Comparison of ENCODE assay signal across 9 cellular contexts in genomic region chr3:29065211-29065785, GRCh38.
DNase-seq lines count a peak whose midpoint lies in the region; ATAC-seq and TF ChIP-seq lines count a peak whose summit lies in the region.
"Had no signal": no experiment of that assay in that cellular context is flagged by ENCODE, and none has a peak within 500 bp of the region (broad histone marks: within the 10 kb centered on the region; RNA-seq: fewer than 3 reads in every experiment).

No MANE protein-coding gene starts in this region.

- H3K9me3 ChIP-seq in uterus, result no peaks in the 10 kb centered on the region
- H3K9me3 ChIP-seq: suprapubic skin had no signal

- no peak for TF ChIP-seq POLR2A in uterus (IDR thresholded peaks at IDR 0.05)

- H3K4me3 Mint-ChIP-seq in chondrocyte (ENCODE audit: unreplicated experiment), result no peak overlapping the region
- H3K4me3 Mint-ChIP-seq in natural killer cell treated with Interleukin-12 subunit alpha and Interleukin-12 subunit beta and Interleukin-15 and Interleukin-18, amount 100 ng/mL, for 72 hours, result no peak overlapping the region

- ATAC-seq in HG02571 (IDR thresholded peaks at IDR 0.05; ENCODE audit: unreplicated experiment), result no peak
- no peak for ATAC-seq in natural killer cell treated with Interleukin-12 subunit alpha and Interleukin-12 subunit beta and Interleukin-15 and Interleukin-18, amount 100 ng/mL, for 72 hours

- H3K9me3 Mint-ChIP-seq in chondrocyte (ENCODE audit: low read depth), result peaks cover 6% of the 10 kb centered on the region
- H3K9me3 Mint-ChIP-seq in natural killer cell treated with Interleukin-12 subunit alpha and Interleukin-12 subunit beta and Interleukin-15 and Interleukin-18, amount 100 ng/mL, for 72 hours, result peaks cover 4% of the 10 kb centered on the region

- DNase-seq in DMS 273 (lab: John Stamatoyannopoulos, UW; ENCODE audit: unreplicated experiment) (peak; percentile 87), NCI-H2196 treated with DMSO at 0.1 percent for 48 hours (lab: John Stamatoyannopoulos, UW; ENCODE audit: unreplicated experiment) (peak; percentile 73), chondrocyte (ENCODE audit: low spot score) (peak; percentile 91), uterus (peak; percentile 41 to 56), NCI-H1930 (lab: John Stamatoyannopoulos, UW) (no peak)
- DNase-seq in natural killer cell treated with Interleukin-12 subunit alpha and Interleukin-12 subunit beta and Interleukin-15 and Interleukin-18, amount 100 ng/mL, for 72 hours (ENCODE audit: low spot score), result no peak

- H3K27ac ChIP-seq in layer of hippocampus (ENCODE audit: low read depth, low read length) (peak overlapping the region; percentile 50), uterus (no peak overlapping the region)
- H3K27ac ChIP-seq: suprapubic skin had no signal

- intact Hi-C loops in uterus (cut with DNase I; ENCODE audit: low total_unique reads), result no loop called here

- H3K27me3 ChIP-seq in layer of hippocampus (ENCODE audit: control insufficient read depth, insufficient read depth, low read length) (no peaks in the 10 kb centered on the region), uterus (no peaks in the 10 kb centered on the region)
- H3K27me3 ChIP-seq: suprapubic skin had no signal

- H3K36me3 ChIP-seq in uterus, result no peaks in the 10 kb centered on the region
- H3K36me3 ChIP-seq: suprapubic skin had no signal

- peaks cover 0 to 3% of the 10 kb centered on the region in 2 donors for H3K4me1 ChIP-seq in uterus

- H3K4me3 ChIP-seq in uterus, result no peak overlapping the region
- H3K4me3 ChIP-seq: suprapubic skin had no signal

- peaks cover 27% of the 10 kb centered on the region for H3K4me1 Mint-ChIP-seq in chondrocyte (ENCODE audit: low read depth)
- no peaks in the 10 kb centered on the region for H3K4me1 Mint-ChIP-seq in natural killer cell treated with Interleukin-12 subunit alpha and Interleukin-12 subunit beta and Interleukin-15 and Interleukin-18, amount 100 ng/mL, for 72 hours (ENCODE audit: low read depth in 2 of 2)

- no peaks in the 10 kb centered on the region for H3K36me3 Mint-ChIP-seq in chondrocyte (ENCODE audit: low read depth)
- no peaks in the 10 kb centered on the region for H3K36me3 Mint-ChIP-seq in natural killer cell treated with Interleukin-12 subunit alpha and Interleukin-12 subunit beta and Interleukin-15 and Interleukin-18, amount 100 ng/mL, for 72 hours

- no peaks in the 10 kb centered on the region for H3K27me3 Mint-ChIP-seq in chondrocyte (ENCODE audit: low read depth)
- H3K27me3 Mint-ChIP-seq in natural killer cell treated with Interleukin-12 subunit alpha and Interleukin-12 subunit beta and Interleukin-15 and Interleukin-18, amount 100 ng/mL, for 72 hours, result no peaks in the 10 kb centered on the region

- peak overlapping the region; percentile 83 for H3K27ac Mint-ChIP-seq in chondrocyte (ENCODE audit: unreplicated experiment)
- H3K27ac Mint-ChIP-seq in natural killer cell treated with Interleukin-12 subunit alpha and Interleukin-12 subunit beta and Interleukin-15 and Interleukin-18, amount 100 ng/mL, for 72 hours, result no peak overlapping the region

- TF ChIP-seq CTCF in chondrocyte (IDR thresholded peaks at IDR 0.05) (no peak), uterus (IDR thresholded peaks at IDR 0.05) (no peak)

Comparison
In these comparisons a context has a peak if more than half of its experiments do, and no peak if none do; other contexts are left out.
1. DNase-seq: peak in DMS 273 (single experiment), NCI-H2196 treated with DMSO at 0.1 percent for 48 hours (single experiment), chondrocyte (single experiment) and uterus (2 of 2); none in NCI-H1930 (0 of 2) and natural killer cell treated with Interleukin-12 subunit alpha and Interleukin-12 subunit beta and Interleukin-15 and Interleukin-18, amount 100 ng/mL, for 72 hours (single experiment).